8 cellular contexts compared by ENCODE assay signal in the genomic region with DNA sequence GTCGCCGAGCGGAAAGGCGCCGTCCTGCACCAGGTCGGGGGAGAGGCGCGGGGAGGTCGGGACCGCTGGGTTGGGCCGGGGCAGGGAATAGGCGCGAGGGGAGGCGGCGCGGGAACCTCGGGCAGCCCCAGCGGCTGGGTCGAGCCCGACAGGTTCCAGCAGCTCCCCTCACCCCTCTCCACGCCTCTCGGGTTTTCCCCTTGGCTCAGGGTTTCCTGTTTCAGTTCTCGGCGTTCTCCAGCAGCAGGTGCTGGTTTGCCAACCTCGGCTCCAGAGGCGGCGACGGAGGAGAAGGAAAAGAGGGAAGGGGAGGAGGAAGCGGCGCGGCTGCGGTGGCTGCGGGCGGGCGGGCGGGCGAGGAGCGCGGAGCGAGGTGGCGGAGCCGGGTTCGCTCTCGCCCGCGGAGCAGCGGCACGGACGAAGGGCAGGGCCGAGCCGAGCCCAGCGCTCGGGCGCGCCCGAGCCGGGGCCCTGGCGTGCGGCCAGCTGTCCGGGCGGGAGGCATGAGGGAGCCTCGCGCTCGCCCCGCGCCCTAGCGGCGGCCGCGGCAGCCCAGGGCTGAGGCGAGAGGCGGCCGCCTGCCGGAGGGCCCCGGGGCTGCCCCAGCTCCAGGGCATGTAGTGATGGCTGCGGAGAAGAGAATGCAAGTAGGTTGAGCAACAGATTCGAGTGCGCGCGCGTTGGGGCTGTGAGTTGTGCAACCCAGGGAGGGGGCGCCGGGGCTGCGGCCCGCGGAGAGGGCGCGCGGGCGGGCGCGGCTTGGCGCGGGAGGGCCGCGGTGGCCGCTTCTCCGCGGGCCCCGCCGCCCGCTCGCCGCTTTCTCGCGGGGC. TPM values are rescaled to one million over a fixed set of nuclear protein-coding genes. Genes with fewer than 3 reads are reported as not detected.
A peak's percentile ranks its signal among the peaks of the same experiment; 100 is the strongest.
DNase-seq lines count a peak whose midpoint lies in the region; ATAC-seq lines count a peak whose summit lies in the region.

A gene (plus strand): TSS at position 816 of the 830 bp plus-strand sequence. CDS start 20 bp downstream, outside the sequence.

- H3K4me3 ChIP-seq in CD4-positive, CD25-positive, alpha-beta regulatory T cell (ENCODE audit: low read depth, low read length), result peak within 1 kb of the TSS; percentile 72
- H3K4me3 ChIP-seq in stomach smooth muscle (ENCODE audit: low read length in 2 of 2), result peak within 1 kb of the TSS; percentile 74 to 81

- POLR2A ChIA-PET in activated CD4-positive, alpha-beta T cell treated with anti-CD3 and anti-CD28 coated beads, Interleukin-2, amount 10 ng/mL, durations not matched to agents 7 days and 5 days (lab: Charles Lee), result no interaction called here

- H3K4me3 Mint-ChIP-seq in CD4-positive, CD25-positive, alpha-beta regulatory T cell, result peak within 1 kb of the TSS; percentile 83 to 90 (median 84)
- H3K4me3 Mint-ChIP-seq in activated CD4-positive, alpha-beta T cell treated with anti-CD3 and anti-CD28 coated beads, Interleukin-2, amount 10 ng/mL, durations not matched to agents 7 days and 5 days, result peak within 1 kb of the TSS; percentile 74

- no peaks in the 10 kb centered on the region for H3K36me3 Mint-ChIP-seq in CD4-positive, CD25-positive, alpha-beta regulatory T cell
- no peaks in the 10 kb centered on the region for H3K36me3 Mint-ChIP-seq in activated CD4-positive, alpha-beta T cell treated with anti-CD3 and anti-CD28 coated beads, Interleukin-2, amount 10 ng/mL, durations not matched to agents 7 days and 5 days (ENCODE audit: low read depth)

- peaks cover 19% of the 10 kb centered on the region for H3K27me3 Mint-ChIP-seq in CD4-positive, CD25-positive, alpha-beta regulatory T cell
- H3K27me3 Mint-ChIP-seq in activated CD4-positive, alpha-beta T cell treated with anti-CD3 and anti-CD28 coated beads, Interleukin-2, amount 10 ng/mL, durations not matched to agents 7 days and 5 days, result peaks cover 49% of the 10 kb centered on the region

- peak; percentile 25 to 48 (median 36) for DNase-seq in CD4-positive, CD25-positive, alpha-beta regulatory T cell
- DNase-seq in NCI-H2196 treated with DMSO at 0.1 percent for 48 hours (lab: John Stamatoyannopoulos, UW; ENCODE audit: unreplicated experiment), result peak; percentile 89
- peak; percentile 38 for DNase-seq in activated CD4-positive, alpha-beta T cell treated with anti-CD3 and anti-CD28 coated beads, Interleukin-2, amount 10 ng/mL, durations not matched to agents 7 days and 5 days
- peak; percentile 21 for DNase-seq in epidermal melanocyte (ENCODE audit: insufficient read length, low spot score)
- DNase-seq in mesenteric fat pad (ENCODE audit: low spot score), result peak; percentile 91

- H3K36me3 ChIP-seq in CD4-positive, CD25-positive, alpha-beta regulatory T cell (ENCODE audit: control insufficient read depth, insufficient read depth, low read length), result no peaks in the 10 kb centered on the region
- H3K36me3 ChIP-seq in stomach smooth muscle (ENCODE audit: control insufficient read depth in 2 of 2, insufficient read depth in 2 of 2, low read length in 2 of 2), result no peaks in the 10 kb centered on the region

- no peaks in the 10 kb centered on the region for H3K9me3 ChIP-seq in CD4-positive, CD25-positive, alpha-beta regulatory T cell (ENCODE audit: control insufficient read depth in 2 of 2, low read length in 2 of 2)
- no peaks in the 10 kb centered on the region for H3K9me3 ChIP-seq in stomach smooth muscle (ENCODE audit: control insufficient read depth in 2 of 2, low read length in 2 of 2)

- ATAC-seq in CD4-positive, CD25-positive, alpha-beta regulatory T cell (ENCODE audit: low read depth in 2 of 2), result peak; percentile 63 to 78
- ATAC-seq in GM19025 (IDR thresholded peaks at IDR 0.05; ENCODE audit: low read depth, unreplicated experiment) (peak; percentile 62), HG03108 (IDR thresholded peaks at IDR 0.05; ENCODE audit: unreplicated experiment) (peak; percentile 54)

- peaks cover 12% of the 10 kb centered on the region for H3K27me3 ChIP-seq in CD4-positive, CD25-positive, alpha-beta regulatory T cell (ENCODE audit: control insufficient read depth, insufficient read depth, low read length)
- no peaks in the 10 kb centered on the region for H3K27me3 ChIP-seq in stomach smooth muscle (ENCODE audit: control insufficient read depth in 1 of 2, insufficient read depth in 2 of 2, low read length in 2 of 2)

- H3K9me3 Mint-ChIP-seq in CD4-positive, CD25-positive, alpha-beta regulatory T cell, result no peaks in the 10 kb centered on the region
- no peaks in the 10 kb centered on the region for H3K9me3 Mint-ChIP-seq in activated CD4-positive, alpha-beta T cell treated with anti-CD3 and anti-CD28 coated beads, Interleukin-2, amount 10 ng/mL, durations not matched to agents 7 days and 5 days

- peak within 1 kb of the TSS; percentile 75 to 78 for H3K9ac ChIP-seq in stomach smooth muscle (ENCODE audit: low read length in 2 of 2)

- H3K4me1 Mint-ChIP-seq in CD4-positive, CD25-positive, alpha-beta regulatory T cell, result peaks cover 0 to 10% (median 6%) of the 10 kb centered on the region in 4 donors
- H3K4me1 Mint-ChIP-seq in activated CD4-positive, alpha-beta T cell treated with anti-CD3 and anti-CD28 coated beads, Interleukin-2, amount 10 ng/mL, durations not matched to agents 7 days and 5 days, result peaks cover 11% of the 10 kb centered on the region

- H3K4me1 ChIP-seq in CD4-positive, CD25-positive, alpha-beta regulatory T cell (ENCODE audit: control insufficient read depth, insufficient read depth, low read length, poor library complexity, severe bottlenecking), result peaks cover 11% of the 10 kb centered on the region
- H3K4me1 ChIP-seq in stomach smooth muscle (ENCODE audit: control insufficient read depth, insufficient read depth, low read length), result peaks cover 6% of the 10 kb centered on the region

- H3K27ac Mint-ChIP-seq in CD4-positive, CD25-positive, alpha-beta regulatory T cell, result peak within 1 kb of the TSS; percentile 37 to 88 (median 76)
- peak within 1 kb of the TSS; percentile 63 for H3K27ac Mint-ChIP-seq in activated CD4-positive, alpha-beta T cell treated with anti-CD3 and anti-CD28 coated beads, Interleukin-2, amount 10 ng/mL, durations not matched to agents 7 days and 5 days

- CTCF ChIA-PET in activated CD4-positive, alpha-beta T cell treated with anti-CD3 and anti-CD28 coated beads, Interleukin-2, amount 10 ng/mL, durations not matched to agents 7 days and 5 days (lab: Charles Lee), result interaction anchor here (1.0 to 4.7 kb wide), 3 partner anchors 15 to 37 kb away, joined by 3 to 21 read pairs (median 4); no protein-coding TSS in a partner anchor

- H3K27ac ChIP-seq in CD4-positive, CD25-positive, alpha-beta regulatory T cell (ENCODE audit: insufficient read depth, low read length, poor library complexity, severe bottlenecking), result no peak within 1 kb of the TSS
- H3K27ac ChIP-seq in stomach smooth muscle (ENCODE audit: low read length), result peak within 1 kb of the TSS; percentile 86

RNA-seq across cellular contexts. Expression of the gene that starts here (rescaled TPM):
- 3.0 TPM for total RNA-seq in CD4-positive, CD25-positive, alpha-beta regulatory T cell
- polyA plus RNA-seq in CD4-positive, CD25-positive, alpha-beta regulatory T cell, result under 1 TPM in 3 of 4 donors, not detected in 1; 0.02 to 0.15 (median 0.14) TPM
- total RNA-seq in activated CD4-positive, alpha-beta T cell treated with anti-CD3 and anti-CD28 coated beads, Interleukin-2, amount 10 ng/mL, durations not matched to agents 7 days and 5 days, result under 1 TPM; 0.40 to 0.50 TPM
- total RNA-seq in mesenteric fat pad, result 14.9 TPM

Comparison
In these comparisons a context has a peak if more than half of its experiments do, and no peak if none do; other contexts are left out.
1. Peak in DNase-seq in activated CD4-positive, alpha-beta T cell treated with anti-CD3 and anti-CD28 coated beads, Interleukin-2, amount 10 ng/mL, durations not matched to agents 7 days and 5 days; RNA of the gene not detected or under 1 TPM.
2. DNase-seq: peak in every context shown above with its lines; median percentile 91 in mesenteric fat pad; 89 in NCI-H2196 treated with DMSO at 0.1 percent for 48 hours; 38 in activated CD4-positive, alpha-beta T cell treated with anti-CD3 and anti-CD28 coated beads, Interleukin-2, amount 10 ng/mL, durations not matched to agents 7 days and 5 days; 36 in CD4-positive, CD25-positive, alpha-beta regulatory T cell; 21 in epidermal melanocyte.